In genomic region chr1:2528966-2529750, GRCh38 we compare ENCODE assay signal across 2 cellular contexts.
TF ChIP-seq lines count a peak whose summit lies in the region.

No MANE protein-coding gene starts in this region.

TF ChIP-seq in IMR-90, 13 proteins besides CTCF, POLR2A, EP300 and RAD21:
- TF ChIP-seq FOS (IDR thresholded peaks at IDR 0.05; ENCODE audit: low read depth, low read length) (no peak), MXI1 (IDR thresholded peaks at IDR 0.05; ENCODE audit: borderline replicate concordance, low read depth, low read length) (no peak), BHLHE40 (IDR thresholded peaks at IDR 0.05; ENCODE audit: low read depth, low read length) (no peak), USF2 (IDR thresholded peaks at IDR 0.05; ENCODE audit: low read depth, low read length) (no peak), MAFK (IDR thresholded peaks at IDR 0.05; ENCODE audit: low read depth, low read length) (no peak), ELK1 (IDR thresholded peaks at IDR 0.05; ENCODE audit: borderline replicate concordance, low read depth, low read length) (no peak), CHD1 (IDR thresholded peaks at IDR 0.05; ENCODE audit: low read depth, low read length) (no peak), RFX5 (IDR thresholded peaks at IDR 0.05; ENCODE audit: low read depth, low read length) (no peak), CEBPB (IDR thresholded peaks at IDR 0.05; ENCODE audit: low read depth, low read length) (no peak), NFE2L2 (IDR thresholded peaks at IDR 0.05; ENCODE audit: low read depth, low read length) (no peak), SMC3 (IDR thresholded peaks at IDR 0.05; ENCODE audit: low read depth, low read length) (no peak), MAZ (IDR thresholded peaks at IDR 0.05; ENCODE audit: borderline replicate concordance, low read depth, low read length) (no peak), RCOR1 (IDR thresholded peaks at IDR 0.05; ENCODE audit: insufficient replicate concordance, low read length) (no peak)

TF ChIP-seq in GM12878, 131 proteins besides CTCF, POLR2A, EP300 and RAD21:
- TF ChIP-seq ASH2L (IDR thresholded peaks at IDR 0.05; ENCODE audit: borderline replicate concordance, low read depth) (no peak), BCL11A (IDR thresholded peaks at IDR 0.05; ENCODE audit: low read depth, low read length) (no peak), MTA3 (IDR thresholded peaks at IDR 0.05; ENCODE audit: borderline replicate concordance, low read length) (no peak), NR2F1 (conservative IDR thresholded peaks at IDR 0.05) (peak; percentile 65), DPF2 (IDR thresholded peaks at IDR 0.05) (no peak), ZNF687 (IDR thresholded peaks at IDR 0.05) (no peak), NR2C2 (IDR thresholded peaks at IDR 0.05; ENCODE audit: borderline replicate concordance, control insufficient read depth, insufficient read length, low read depth) (no peak)
